1 cellular context compared by ENCODE assay signal in the genomic region with DNA sequence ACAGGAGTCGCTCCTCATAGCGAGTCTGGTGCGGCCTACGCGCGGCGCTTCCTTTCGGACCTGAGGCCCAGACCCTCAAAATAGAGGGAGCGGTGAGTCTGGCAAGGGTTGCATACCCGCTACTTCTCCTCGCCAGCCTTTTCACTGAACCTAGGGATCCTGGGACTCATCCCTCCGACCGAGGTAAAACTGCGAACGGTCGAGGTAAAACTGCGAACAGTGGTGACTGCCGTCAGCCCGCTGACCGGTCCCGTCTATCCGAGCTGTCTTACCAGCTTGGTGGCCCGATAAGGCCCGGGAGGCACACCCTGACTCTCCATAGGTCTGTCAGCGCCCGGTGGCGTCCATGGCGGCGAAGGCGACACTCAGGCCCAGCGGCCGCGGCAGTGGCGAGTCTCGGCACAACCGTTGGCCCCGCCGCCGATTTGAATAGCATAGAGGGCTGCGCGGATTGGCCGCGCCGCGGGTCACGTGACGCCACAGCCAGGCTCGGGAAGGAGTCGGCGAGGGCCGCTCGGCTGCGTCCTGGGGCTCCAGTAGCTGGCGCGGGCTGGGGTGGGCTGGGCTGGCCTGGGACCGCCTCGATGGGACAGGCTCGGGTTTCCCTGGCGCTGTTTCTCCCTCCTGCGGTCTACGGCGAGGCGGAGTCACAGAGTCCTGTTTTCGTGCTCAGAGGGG.
A peak's percentile ranks its signal among the peaks of the same experiment; 100 is the strongest.
TF ChIP-seq lines count a peak whose summit lies in the region.

A gene with protein sequence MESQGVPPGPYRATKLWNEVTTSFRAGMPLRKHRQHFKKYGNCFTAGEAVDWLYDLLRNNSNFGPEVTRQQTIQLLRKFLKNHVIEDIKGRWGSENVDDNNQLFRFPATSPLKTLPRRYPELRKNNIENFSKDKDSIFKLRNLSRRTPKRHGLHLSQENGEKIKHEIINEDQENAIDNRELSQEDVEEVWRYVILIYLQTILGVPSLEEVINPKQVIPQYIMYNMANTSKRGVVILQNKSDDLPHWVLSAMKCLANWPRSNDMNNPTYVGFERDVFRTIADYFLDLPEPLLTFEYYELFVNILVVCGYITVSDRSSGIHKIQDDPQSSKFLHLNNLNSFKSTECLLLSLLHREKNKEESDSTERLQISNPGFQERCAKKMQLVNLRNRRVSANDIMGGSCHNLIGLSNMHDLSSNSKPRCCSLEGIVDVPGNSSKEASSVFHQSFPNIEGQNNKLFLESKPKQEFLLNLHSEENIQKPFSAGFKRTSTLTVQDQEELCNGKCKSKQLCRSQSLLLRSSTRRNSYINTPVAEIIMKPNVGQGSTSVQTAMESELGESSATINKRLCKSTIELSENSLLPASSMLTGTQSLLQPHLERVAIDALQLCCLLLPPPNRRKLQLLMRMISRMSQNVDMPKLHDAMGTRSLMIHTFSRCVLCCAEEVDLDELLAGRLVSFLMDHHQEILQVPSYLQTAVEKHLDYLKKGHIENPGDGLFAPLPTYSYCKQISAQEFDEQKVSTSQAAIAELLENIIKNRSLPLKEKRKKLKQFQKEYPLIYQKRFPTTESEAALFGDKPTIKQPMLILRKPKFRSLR (minus strand): TSS at position 403 of the 678 bp plus-strand sequence. CDS start 83 bp downstream, at position 320.

TF ChIP-seq in HepG2, 621 proteins besides CTCF, POLR2A, EP300 and RAD21 (continued from another document and continues in another):
- TF ChIP-seq, protein P1, sequence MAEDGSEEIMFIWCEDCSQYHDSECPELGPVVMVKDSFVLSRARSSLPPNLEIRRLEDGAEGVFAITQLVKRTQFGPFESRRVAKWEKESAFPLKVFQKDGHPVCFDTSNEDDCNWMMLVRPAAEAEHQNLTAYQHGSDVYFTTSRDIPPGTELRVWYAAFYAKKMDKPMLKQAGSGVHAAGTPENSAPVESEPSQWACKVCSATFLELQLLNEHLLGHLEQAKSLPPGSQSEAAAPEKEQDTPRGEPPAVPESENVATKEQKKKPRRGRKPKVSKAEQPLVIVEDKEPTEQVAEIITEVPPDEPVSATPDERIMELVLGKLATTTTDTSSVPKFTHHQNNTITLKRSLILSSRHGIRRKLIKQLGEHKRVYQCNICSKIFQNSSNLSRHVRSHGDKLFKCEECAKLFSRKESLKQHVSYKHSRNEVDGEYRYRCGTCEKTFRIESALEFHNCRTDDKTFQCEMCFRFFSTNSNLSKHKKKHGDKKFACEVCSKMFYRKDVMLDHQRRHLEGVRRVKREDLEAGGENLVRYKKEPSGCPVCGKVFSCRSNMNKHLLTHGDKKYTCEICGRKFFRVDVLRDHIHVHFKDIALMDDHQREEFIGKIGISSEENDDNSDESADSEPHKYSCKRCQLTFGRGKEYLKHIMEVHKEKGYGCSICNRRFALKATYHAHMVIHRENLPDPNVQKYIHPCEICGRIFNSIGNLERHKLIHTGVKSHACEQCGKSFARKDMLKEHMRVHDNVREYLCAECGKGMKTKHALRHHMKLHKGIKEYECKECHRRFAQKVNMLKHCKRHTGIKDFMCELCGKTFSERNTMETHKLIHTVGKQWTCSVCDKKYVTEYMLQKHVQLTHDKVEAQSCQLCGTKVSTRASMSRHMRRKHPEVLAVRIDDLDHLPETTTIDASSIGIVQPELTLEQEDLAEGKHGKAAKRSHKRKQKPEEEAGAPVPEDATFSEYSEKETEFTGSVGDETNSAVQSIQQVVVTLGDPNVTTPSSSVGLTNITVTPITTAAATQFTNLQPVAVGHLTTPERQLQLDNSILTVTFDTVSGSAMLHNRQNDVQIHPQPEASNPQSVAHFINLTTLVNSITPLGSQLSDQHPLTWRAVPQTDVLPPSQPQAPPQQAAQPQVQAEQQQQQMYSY (CRISPR knock-in tag; IDR thresholded peaks at IDR 0.05): no peak
- TF ChIP-seq ZSCAN20 (CRISPR knock-in tag; IDR thresholded peaks at IDR 0.05; ENCODE audit: borderline replicate concordance) (peak; percentile 29; the same call in 1 of the 2 replicates), CEBPG (CRISPR knock-in tag; IDR thresholded peaks at IDR 0.05) (no peak), ATAD3A (CRISPR knock-in tag; IDR thresholded peaks at IDR 0.05) (no peak), ZNF598 (CRISPR knock-in tag; IDR thresholded peaks at IDR 0.05; ENCODE audit: borderline replicate concordance) (no peak; the same call in 1 of the 2 replicates), ARNT (IDR thresholded peaks at IDR 0.05) (no peak), GPN1 (CRISPR knock-in tag; IDR thresholded peaks at IDR 0.05; ENCODE audit: borderline replicate concordance) (0 out of 2 replicates have a peak, but pooled peaks have one; percentile 70), TEAD2 (CRISPR knock-in tag; IDR thresholded peaks at IDR 0.05) (no peak), ZNF589 (CRISPR knock-in tag; conservative IDR thresholded peaks at IDR 0.05) (peak; percentile 51; the same call in 1 of the 2 replicates), IRX3 (CRISPR knock-in tag; IDR thresholded peaks at IDR 0.05; ENCODE audit: borderline replicate concordance, low read depth) (no peak; the same call in 1 of the 2 replicates), NFYB (CRISPR knock-in tag; IDR thresholded peaks at IDR 0.05) (peak; percentile 86), POLR2G (IDR thresholded peaks at IDR 0.05; ENCODE audit: low read depth, low read length) (peak; percentile 77), GATAD2A (CRISPR knock-in tag; IDR thresholded peaks at IDR 0.05) (no peak), ZNF343 (CRISPR knock-in tag; IDR thresholded peaks at IDR 0.05) (peak; percentile 81; the same call in 1 of the 2 replicates), ZNF792 (CRISPR knock-in tag; IDR thresholded peaks at IDR 0.05) (no peak), TCF12 (IDR thresholded peaks at IDR 0.05) (no peak), TCF12 (CRISPR knock-in tag; IDR thresholded peaks at IDR 0.05) (no peak), ETV5 (CRISPR knock-in tag; IDR thresholded peaks at IDR 0.05; ENCODE audit: borderline replicate concordance) (no peak), RXRA (CRISPR knock-in tag; IDR thresholded peaks at IDR 0.05) (peak; percentile 62; the same call in 1 of the 2 replicates), ETV6 (CRISPR knock-in tag; conservative IDR thresholded peaks at IDR 0.05) (peak; percentile 60; the same call in 1 of the 2 replicates), CENPX (CRISPR knock-in tag; IDR thresholded peaks at IDR 0.05) (no peak), ATF7-NPFF (CRISPR knock-in tag; IDR thresholded peaks at IDR 0.05; ENCODE audit: low read depth) (peak; percentile 82), ZBTB38 (CRISPR knock-in tag; IDR thresholded peaks at IDR 0.05) (no peak), BCL6 (CRISPR knock-in tag; IDR thresholded peaks at IDR 0.05) (no peak), ZNF7 (CRISPR knock-in tag; IDR thresholded peaks at IDR 0.05) (no peak), NFE2L1 (CRISPR knock-in tag; IDR thresholded peaks at IDR 0.05; ENCODE audit: borderline replicate concordance) (no peak), IKZF1 (IDR thresholded peaks at IDR 0.05) (no peak), ZNF138 (CRISPR knock-in tag; IDR thresholded peaks at IDR 0.05; ENCODE audit: low read depth) (no peak), KMT2A (CRISPR knock-in tag; IDR thresholded peaks at IDR 0.05) (peak; percentile 90; the same call in 1 of the 2 replicates), ZNF841 (CRISPR knock-in tag; IDR thresholded peaks at IDR 0.05; ENCODE audit: borderline replicate concordance) (no peak; the same call in 1 of the 2 replicates), ATM (IDR thresholded peaks at IDR 0.05; ENCODE audit: borderline replicate concordance) (no peak), ZNF333 (CRISPR knock-in tag; IDR thresholded peaks at IDR 0.05; ENCODE audit: borderline replicate concordance) (no peak), MAF1 (CRISPR knock-in tag; IDR thresholded peaks at IDR 0.05; ENCODE audit: borderline replicate concordance) (no peak), CBFB (CRISPR knock-in tag; IDR thresholded peaks at IDR 0.05) (no peak), CHCHD3 (CRISPR knock-in tag; IDR thresholded peaks at IDR 0.05) (peak; percentile 81; the same call in 1 of the 2 replicates), RARG (CRISPR knock-in tag; IDR thresholded peaks at IDR 0.05; ENCODE audit: low read depth) (no peak), SRSF4 (IDR thresholded peaks at IDR 0.05; ENCODE audit: low read depth, low read length, poor library complexity, severe bottlenecking) (no peak)
- TF ChIP-seq, protein P2, sequence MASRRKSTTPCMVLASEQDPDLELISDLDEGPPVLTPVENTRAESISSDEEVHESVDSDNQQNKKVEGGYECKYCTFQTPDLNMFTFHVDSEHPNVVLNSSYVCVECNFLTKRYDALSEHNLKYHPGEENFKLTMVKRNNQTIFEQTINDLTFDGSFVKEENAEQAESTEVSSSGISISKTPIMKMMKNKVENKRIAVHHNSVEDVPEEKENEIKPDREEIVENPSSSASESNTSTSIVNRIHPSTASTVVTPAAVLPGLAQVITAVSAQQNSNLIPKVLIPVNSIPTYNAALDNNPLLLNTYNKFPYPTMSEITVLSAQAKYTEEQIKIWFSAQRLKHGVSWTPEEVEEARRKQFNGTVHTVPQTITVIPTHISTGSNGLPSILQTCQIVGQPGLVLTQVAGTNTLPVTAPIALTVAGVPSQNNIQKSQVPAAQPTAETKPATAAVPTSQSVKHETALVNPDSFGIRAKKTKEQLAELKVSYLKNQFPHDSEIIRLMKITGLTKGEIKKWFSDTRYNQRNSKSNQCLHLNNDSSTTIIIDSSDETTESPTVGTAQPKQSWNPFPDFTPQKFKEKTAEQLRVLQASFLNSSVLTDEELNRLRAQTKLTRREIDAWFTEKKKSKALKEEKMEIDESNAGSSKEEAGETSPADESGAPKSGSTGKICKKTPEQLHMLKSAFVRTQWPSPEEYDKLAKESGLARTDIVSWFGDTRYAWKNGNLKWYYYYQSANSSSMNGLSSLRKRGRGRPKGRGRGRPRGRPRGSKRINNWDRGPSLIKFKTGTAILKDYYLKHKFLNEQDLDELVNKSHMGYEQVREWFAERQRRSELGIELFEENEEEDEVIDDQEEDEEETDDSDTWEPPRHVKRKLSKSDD (CRISPR knock-in tag; IDR thresholded peaks at IDR 0.05; ENCODE audit: low read depth): no peak
- TF ChIP-seq, protein P3, sequence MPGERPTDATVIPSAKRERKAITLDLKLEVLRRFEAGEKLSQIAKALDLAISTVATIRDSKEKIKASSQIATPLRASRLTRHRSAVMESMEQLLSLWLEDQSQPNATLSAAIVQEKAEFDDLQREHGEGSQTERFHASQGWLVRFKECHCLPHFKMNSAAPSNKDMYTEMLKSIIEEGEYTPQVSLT (CRISPR knock-in tag; IDR thresholded peaks at IDR 0.05; ENCODE audit: borderline replicate concordance, low read depth): no peak
- TF ChIP-seq, protein P4, sequence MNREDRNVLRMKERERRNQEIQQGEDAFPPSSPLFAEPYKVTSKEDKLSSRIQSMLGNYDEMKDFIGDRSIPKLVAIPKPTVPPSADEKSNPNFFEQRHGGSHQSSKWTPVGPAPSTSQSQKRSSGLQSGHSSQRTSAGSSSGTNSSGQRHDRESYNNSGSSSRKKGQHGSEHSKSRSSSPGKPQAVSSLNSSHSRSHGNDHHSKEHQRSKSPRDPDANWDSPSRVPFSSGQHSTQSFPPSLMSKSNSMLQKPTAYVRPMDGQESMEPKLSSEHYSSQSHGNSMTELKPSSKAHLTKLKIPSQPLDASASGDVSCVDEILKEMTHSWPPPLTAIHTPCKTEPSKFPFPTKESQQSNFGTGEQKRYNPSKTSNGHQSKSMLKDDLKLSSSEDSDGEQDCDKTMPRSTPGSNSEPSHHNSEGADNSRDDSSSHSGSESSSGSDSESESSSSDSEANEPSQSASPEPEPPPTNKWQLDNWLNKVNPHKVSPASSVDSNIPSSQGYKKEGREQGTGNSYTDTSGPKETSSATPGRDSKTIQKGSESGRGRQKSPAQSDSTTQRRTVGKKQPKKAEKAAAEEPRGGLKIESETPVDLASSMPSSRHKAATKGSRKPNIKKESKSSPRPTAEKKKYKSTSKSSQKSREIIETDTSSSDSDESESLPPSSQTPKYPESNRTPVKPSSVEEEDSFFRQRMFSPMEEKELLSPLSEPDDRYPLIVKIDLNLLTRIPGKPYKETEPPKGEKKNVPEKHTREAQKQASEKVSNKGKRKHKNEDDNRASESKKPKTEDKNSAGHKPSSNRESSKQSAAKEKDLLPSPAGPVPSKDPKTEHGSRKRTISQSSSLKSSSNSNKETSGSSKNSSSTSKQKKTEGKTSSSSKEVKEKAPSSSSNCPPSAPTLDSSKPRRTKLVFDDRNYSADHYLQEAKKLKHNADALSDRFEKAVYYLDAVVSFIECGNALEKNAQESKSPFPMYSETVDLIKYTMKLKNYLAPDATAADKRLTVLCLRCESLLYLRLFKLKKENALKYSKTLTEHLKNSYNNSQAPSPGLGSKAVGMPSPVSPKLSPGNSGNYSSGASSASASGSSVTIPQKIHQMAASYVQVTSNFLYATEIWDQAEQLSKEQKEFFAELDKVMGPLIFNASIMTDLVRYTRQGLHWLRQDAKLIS (CRISPR knock-in tag; IDR thresholded peaks at IDR 0.05): no peak
- TF ChIP-seq, protein P5, sequence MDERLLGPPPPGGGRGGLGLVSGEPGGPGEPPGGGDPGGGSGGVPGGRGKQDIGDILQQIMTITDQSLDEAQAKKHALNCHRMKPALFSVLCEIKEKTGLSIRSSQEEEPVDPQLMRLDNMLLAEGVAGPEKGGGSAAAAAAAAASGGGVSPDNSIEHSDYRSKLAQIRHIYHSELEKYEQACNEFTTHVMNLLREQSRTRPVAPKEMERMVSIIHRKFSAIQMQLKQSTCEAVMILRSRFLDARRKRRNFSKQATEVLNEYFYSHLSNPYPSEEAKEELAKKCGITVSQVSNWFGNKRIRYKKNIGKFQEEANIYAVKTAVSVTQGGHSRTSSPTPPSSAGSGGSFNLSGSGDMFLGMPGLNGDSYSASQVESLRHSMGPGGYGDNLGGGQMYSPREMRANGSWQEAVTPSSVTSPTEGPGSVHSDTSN (CRISPR knock-in tag; IDR thresholded peaks at IDR 0.05): no peak
- TF ChIP-seq, protein P6, sequence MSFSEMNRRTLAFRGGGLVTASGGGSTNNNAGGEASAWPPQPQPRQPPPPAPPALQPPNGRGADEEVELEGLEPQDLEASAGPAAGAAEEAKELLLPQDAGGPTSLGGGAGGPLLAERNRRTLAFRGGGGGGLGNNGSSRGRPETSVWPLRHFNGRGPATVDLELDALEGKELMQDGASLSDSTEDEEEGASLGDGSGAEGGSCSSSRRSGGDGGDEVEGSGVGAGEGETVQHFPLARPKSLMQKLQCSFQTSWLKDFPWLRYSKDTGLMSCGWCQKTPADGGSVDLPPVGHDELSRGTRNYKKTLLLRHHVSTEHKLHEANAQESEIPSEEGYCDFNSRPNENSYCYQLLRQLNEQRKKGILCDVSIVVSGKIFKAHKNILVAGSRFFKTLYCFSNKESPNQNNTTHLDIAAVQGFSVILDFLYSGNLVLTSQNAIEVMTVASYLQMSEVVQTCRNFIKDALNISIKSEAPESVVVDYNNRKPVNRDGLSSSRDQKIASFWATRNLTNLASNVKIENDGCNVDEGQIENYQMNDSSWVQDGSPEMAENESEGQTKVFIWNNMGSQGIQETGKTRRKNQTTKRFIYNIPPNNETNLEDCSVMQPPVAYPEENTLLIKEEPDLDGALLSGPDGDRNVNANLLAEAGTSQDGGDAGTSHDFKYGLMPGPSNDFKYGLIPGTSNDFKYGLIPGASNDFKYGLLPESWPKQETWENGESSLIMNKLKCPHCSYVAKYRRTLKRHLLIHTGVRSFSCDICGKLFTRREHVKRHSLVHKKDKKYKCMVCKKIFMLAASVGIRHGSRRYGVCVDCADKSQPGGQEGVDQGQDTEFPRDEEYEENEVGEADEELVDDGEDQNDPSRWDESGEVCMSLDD (CRISPR knock-in tag; IDR thresholded peaks at IDR 0.05; ENCODE audit: borderline replicate concordance): no peak
